Comparison of ENCODE assay signal across 9 cellular contexts in the genomic region with DNA sequence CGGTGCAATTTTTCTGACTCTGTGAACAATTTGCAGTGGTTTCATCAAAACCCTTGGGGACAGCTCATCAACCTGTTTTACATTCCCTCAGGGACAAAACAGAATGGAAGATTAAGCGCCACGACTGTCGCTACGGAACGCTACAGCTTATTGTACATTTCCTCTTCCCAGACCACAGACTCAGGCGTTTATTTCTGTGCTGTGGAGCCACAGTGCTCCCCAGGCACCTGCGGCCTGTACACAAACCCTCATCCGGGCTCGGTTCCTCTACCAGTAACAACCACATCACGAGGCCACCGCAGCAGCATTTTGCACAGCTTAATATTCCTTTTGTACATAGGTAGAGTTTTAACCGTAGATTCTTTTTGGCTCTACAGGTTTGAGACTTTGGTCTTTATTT.
A peak's percentile ranks its signal among the peaks of the same experiment; 100 is the strongest.
DNase-seq lines count a peak whose midpoint lies in the region; ATAC-seq, FAIRE-seq and TF ChIP-seq lines count a peak whose summit lies in the region.
"Had no signal": no experiment of that assay in that cellular context is flagged by ENCODE, and none has a peak within 500 bp of the region (broad histone marks: within the 10 kb centered on the region; RNA-seq: fewer than 3 reads in every experiment).

No MANE protein-coding gene starts in this region.

- no peak for FAIRE-seq in H54 (lab: Jason Lieb, UNC)

- ATAC-seq in GM21360 (IDR thresholded peaks at IDR 0.05; ENCODE audit: unreplicated experiment) (peak; percentile 86), HG03521 (IDR thresholded peaks at IDR 0.05; ENCODE audit: unreplicated experiment) (peak; percentile 75)
- ATAC-seq: body of pancreas had no signal

- no peak for TF ChIP-seq POLR2A in H54 (IDR thresholded peaks at IDR 0.05; ENCODE audit: low read depth, low read length)

- DNase-seq in GM06990 (ENCODE audit: extremely low read depth, insufficient read length) (peak; percentile 42), activated T-helper 1 cell treated with Interleukin-2 at 50 U/mL for 16 hours (ENCODE audit: low read depth) (peak; percentile 39), NCI-H345 treated with DMSO at 0.1 percent for 48 hours (lab: John Stamatoyannopoulos, UW; ENCODE audit: unreplicated experiment) (no peak), H54 (ENCODE audit: insufficient read length, low spot score) (no peak), AG08396 (ENCODE audit: low spot score) (no peak), middle frontal gyrus (ENCODE audit: extremely low spot score, low spot score) (no peak)

- H3K27me3 ChIP-seq in GM06990 (replicated peaks; ENCODE audit: control insufficient read depth, insufficient read depth, low read length), result no peaks in the 10 kb centered on the region
- H3K27me3 ChIP-seq: body of pancreas had no signal

- no peak for TF ChIP-seq CTCF in GM06990 (IDR thresholded peaks at IDR 0.05; ENCODE audit: insufficient read depth, low read length, poor library complexity, severe bottlenecking)

- H3K4me3 ChIP-seq in GM06990 (replicated peaks; ENCODE audit: low read depth, low read length), result no peak overlapping the region
- H3K4me3 ChIP-seq: body of pancreas had no signal

- no peaks in the 10 kb centered on the region for H3K36me3 ChIP-seq in GM06990 (ENCODE audit: control insufficient read depth, insufficient read depth, low read length)

Comparison
In these comparisons a context has a peak if more than half of its experiments do, and no peak if none do; other contexts are left out.
1. DNase-seq: peak in GM06990 (single experiment) and activated T-helper 1 cell treated with Interleukin-2 at 50 U/mL for 16 hours (single experiment); none in NCI-H345 treated with DMSO at 0.1 percent for 48 hours (single experiment), H54 (single experiment), AG08396 (single experiment) and middle frontal gyrus (single experiment).